In the genomic region with DNA sequence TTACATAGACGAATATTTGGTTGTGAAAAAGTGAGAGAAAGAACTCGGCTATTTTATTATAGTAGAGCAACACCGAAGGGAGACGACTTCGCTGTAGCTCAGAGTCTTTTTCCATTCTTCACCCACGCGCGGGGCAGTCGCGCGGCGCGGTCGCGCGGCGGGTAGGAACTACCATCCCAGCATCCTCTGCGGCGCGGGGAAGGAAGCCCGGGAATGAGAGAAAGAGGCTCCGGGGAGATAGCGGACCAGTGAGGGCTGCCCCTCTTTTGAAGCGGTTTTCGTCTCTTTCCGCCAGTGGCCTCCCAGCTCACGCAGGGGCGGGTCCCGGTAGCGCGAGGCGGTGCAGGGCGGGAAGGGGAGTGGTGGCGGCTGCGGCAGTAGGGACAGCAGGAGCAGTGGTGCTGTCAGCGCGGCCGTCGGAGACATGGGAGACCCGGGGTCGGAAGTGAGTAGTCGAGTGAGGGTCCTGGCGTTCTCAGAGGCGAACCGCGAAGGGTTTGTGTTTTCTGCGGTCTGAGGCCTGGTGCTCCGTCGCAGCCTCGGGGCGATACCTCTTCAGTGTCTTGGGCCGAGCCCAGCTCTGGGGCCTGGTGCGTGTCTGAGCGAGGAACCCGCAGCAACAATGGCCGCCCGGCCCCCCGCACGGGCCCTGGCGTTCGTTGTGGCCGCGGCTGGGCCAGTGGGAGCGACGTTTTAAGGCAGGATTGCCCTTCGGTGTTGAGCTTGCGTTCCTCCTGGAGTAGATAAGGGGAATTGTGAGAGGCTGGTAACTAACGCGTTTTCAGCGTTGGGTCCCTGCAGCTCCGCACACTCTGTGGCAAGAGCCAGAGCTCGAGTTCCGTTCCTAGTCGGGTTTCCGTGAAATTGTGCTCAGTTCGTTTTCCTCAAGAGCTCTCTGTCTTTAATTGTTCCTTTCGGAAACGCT, we compare ENCODE assay signal across 8 cellular contexts. TPM values are rescaled to one million over a fixed set of nuclear protein-coding genes. Genes with fewer than 3 reads are reported as not detected.
DNase-seq lines count a peak whose midpoint lies in the region; ATAC-seq and TF ChIP-seq lines count a peak whose summit lies in the region.
"Not testable (repeated sequence)": the region's sequence is repeated elsewhere in the genome, so short reads cannot be mapped to it uniquely, and the experiment has no call there.

A gene with protein sequence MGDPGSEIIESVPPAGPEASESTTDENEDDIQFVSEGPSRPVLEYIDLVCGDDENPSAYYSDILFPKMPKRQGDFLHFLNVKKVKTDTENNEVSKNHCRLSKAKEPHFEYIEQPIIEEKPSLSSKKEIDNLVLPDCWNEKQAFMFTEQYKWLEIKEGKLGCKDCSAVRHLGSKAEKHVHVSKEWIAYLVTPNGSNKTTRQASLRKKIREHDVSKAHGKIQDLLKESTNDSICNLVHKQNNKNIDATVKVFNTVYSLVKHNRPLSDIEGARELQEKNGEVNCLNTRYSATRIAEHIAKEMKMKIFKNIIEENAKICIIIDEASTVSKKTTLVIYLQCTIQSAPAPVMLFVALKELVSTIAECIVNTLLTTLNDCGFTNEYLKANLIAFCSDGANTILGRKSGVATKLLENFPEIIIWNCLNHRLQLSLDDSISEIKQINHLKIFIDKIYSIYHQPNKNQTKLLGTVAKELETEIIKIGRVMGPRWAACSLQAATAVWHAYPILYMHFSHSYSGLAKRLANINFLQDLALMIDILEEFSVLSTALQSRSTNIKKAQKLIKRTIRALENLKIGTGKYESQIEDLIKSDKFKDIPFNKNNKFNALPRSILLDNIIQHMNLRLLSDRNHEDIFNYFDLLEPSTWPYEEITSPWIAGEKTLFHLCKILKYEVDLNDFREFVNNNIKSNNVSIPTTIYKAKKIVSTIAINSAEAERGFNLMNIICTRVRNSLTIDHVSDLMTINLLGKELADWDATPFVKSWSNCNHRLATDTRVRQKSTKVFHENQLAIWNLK (plus strand): TSS at position 362 of the 925 bp plus-strand sequence. CDS start 63 bp downstream, at position 425.

- DNase-seq in GM13977 (ENCODE audit: low spot score) (peak; percentile 86), NCI-H146 treated with DMSO at 0.1 percent for 48 hours (lab: John Stamatoyannopoulos, UW; ENCODE audit: unreplicated experiment) (peak; percentile 91), amygdala (lab: John Stamatoyannopoulos, UW) (peak; percentile 33 to 96 (median 88)), right atrium auricular region (ENCODE audit: low spot score) (peak; percentile 89), putamen (ENCODE audit: low spot score) (peak; percentile 95), uterus (peak; percentile 89 to 90)

- not testable (repeated sequence) for H3K4me1 ChIP-seq in right atrium auricular region
- H3K4me1 ChIP-seq in uterus: peaks cover 0 to 11% of the 10 kb centered on the region in 2 donors

- H3K36me3 Mint-ChIP-seq in T-helper 1 cell treated with Interleukin-12 subunit alpha and Interleukin-12 subunit beta and Interleukin-4 antibody, amounts not matched to agents 30 μg/mL and 1 μg/mL, for 36 hours (ENCODE audit: low read depth): peaks cover 22% of the 10 kb centered on the region

- ATAC-seq in HG02884 (IDR thresholded peaks at IDR 0.05; ENCODE audit: unreplicated experiment): peak; percentile 96

- TF ChIP-seq CTCF in GM13977 (IDR thresholded peaks at IDR 0.05; ENCODE audit: extremely low read depth, insufficient read depth, missing control alignments); right atrium auricular region (IDR thresholded peaks at IDR 0.05): not testable (repeated sequence)
- peak in 3 of 4 experiments; percentile 13 to 35 (median 22) for TF ChIP-seq CTCF in uterus (IDR thresholded peaks at IDR 0.05)

- intact Hi-C loops in uterus (cut with DNase I; ENCODE audit: low total_unique reads): not testable (repeated sequence)

- H3K4me3 Mint-ChIP-seq in T-helper 1 cell treated with Interleukin-12 subunit alpha and Interleukin-12 subunit beta and Interleukin-4 antibody, amounts not matched to agents 30 μg/mL and 1 μg/mL, for 36 hours: peak within 1 kb of the TSS; percentile 93

- peak within 1 kb of the TSS; percentile 91 for H3K27ac Mint-ChIP-seq in T-helper 1 cell treated with Interleukin-12 subunit alpha and Interleukin-12 subunit beta and Interleukin-4 antibody, amounts not matched to agents 30 μg/mL and 1 μg/mL, for 36 hours

- TF ChIP-seq POLR2A in uterus (IDR thresholded peaks at IDR 0.05): peak; percentile 66 to 72

- H3K4me1 Mint-ChIP-seq in T-helper 1 cell treated with Interleukin-12 subunit alpha and Interleukin-12 subunit beta and Interleukin-4 antibody, amounts not matched to agents 30 μg/mL and 1 μg/mL, for 36 hours (ENCODE audit: low read depth): peaks cover 25% of the 10 kb centered on the region

- H3K27me3 Mint-ChIP-seq in T-helper 1 cell treated with Interleukin-12 subunit alpha and Interleukin-12 subunit beta and Interleukin-4 antibody, amounts not matched to agents 30 μg/mL and 1 μg/mL, for 36 hours (ENCODE audit: low read depth): peaks cover 39% of the 10 kb centered on the region

- H3K4me3 ChIP-seq in right atrium auricular region: peak within 1 kb of the TSS; percentile 54 to 56
- peak within 1 kb of the TSS; percentile 44 to 59 for H3K4me3 ChIP-seq in uterus

- not testable (repeated sequence) for H3K9me3 Mint-ChIP-seq in T-helper 1 cell treated with Interleukin-12 subunit alpha and Interleukin-12 subunit beta and Interleukin-4 antibody, amounts not matched to agents 30 μg/mL and 1 μg/mL, for 36 hours

- H3K27me3 ChIP-seq in right atrium auricular region, uterus: not testable (repeated sequence)

- in situ Hi-C loops in GM13977 (cut with MboI; ENCODE audit: low pct_unique_long_range_greater_than_20kb, low sequenced_read_pairs, unreplicated experiment): not testable (repeated sequence)

- H3K36me3 ChIP-seq in right atrium auricular region, uterus: not testable (repeated sequence)

- H3K9me3 ChIP-seq in right atrium auricular region, uterus: not testable (repeated sequence)

- peak within 1 kb of the TSS; percentile 47 to 77 for H3K27ac ChIP-seq in right atrium auricular region
- peak within 1 kb of the TSS; percentile 64 to 85 for H3K27ac ChIP-seq in uterus

RNA-seq across cellular contexts. Expression of the gene that starts here (rescaled TPM):
- total RNA-seq in right atrium auricular region (1 to 10 TPM; 3.7 to 4.7 TPM), uterus (10 to 100 TPM; 18.5 to 60.3 (median 28.9) TPM)

Comparison
In these comparisons a context has a peak if more than half of its experiments do, and no peak if none do; other contexts are left out.
1. Peak in every context shown above with its lines: DNase-seq, ATAC-seq, H3K4me3 ChIP-seq and H3K27ac ChIP-seq.